ENCODE assay signal across 1 cellular context in the genomic region with DNA sequence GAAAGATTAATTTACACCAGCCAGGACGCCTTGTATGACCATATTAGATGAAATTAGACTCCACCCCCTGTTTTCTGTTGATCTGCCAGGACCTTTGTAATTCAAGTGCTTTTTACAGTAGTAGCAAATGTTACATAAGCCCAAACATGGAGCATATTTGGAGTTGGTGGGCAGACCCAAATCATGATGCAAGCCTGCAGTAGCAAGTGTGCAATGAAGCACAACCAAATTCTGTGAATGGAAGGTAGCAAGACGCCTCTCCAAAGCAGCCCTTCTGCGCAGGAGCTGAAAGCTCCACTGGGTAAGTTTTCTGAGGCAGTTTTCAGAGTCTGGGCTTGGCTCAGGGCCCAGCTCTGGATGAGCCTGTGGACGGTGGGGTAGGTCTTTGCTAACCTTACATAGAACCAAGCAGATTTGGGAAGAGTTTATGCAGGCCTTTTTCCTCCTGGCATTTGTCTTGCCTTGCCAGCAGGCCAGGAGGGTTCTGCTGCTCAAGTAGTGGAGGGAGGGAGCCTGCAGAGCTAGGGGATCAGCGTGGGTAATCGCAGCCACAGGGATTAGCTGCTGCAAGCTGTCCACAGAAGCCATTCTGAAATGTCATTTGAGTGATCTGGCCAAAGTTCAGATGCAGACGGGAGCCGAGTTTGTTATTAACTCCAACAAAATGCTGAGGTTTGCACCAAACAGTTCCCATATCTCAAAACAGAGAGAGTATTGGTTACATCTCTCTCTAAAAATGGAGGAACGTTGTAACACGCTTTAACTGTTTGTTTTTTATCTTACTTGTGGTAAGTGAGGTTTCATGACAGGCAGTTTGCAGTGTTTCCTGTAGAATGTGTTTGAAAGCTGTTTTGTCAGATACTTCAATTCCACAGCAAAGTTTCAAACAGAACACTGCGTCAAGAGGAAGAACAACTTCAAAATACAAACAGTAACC.
TF ChIP-seq lines count a peak whose summit lies in the region.

No MANE protein-coding gene starts in this region.

TF ChIP-seq in HepG2, 621 proteins besides CTCF, POLR2A, EP300 and RAD21 (continues in another document):
- TF ChIP-seq NR2F2 (IDR thresholded peaks at IDR 0.05; ENCODE audit: borderline replicate concordance, low read depth) (no peak), SNAI1 (CRISPR knock-in tag; IDR thresholded peaks at IDR 0.05; ENCODE audit: borderline replicate concordance) (no peak), ZNF761 (CRISPR knock-in tag; conservative IDR thresholded peaks at IDR 0.05) (no peak), ZNF567 (CRISPR knock-in tag; IDR thresholded peaks at IDR 0.05; ENCODE audit: borderline replicate concordance) (no peak), SP2 (CRISPR knock-in tag; IDR thresholded peaks at IDR 0.05) (no peak), IRX3 (CRISPR knock-in tag; IDR thresholded peaks at IDR 0.05; ENCODE audit: borderline replicate concordance, low read depth) (no peak), PLRG1 (conservative IDR thresholded peaks at IDR 0.05) (no peak), SP1 (IDR thresholded peaks at IDR 0.05) (no peak), SP1 (CRISPR knock-in tag; IDR thresholded peaks at IDR 0.05) (no peak), ZNF143 (CRISPR knock-in tag; IDR thresholded peaks at IDR 0.05) (no peak), ZNF724P (CRISPR knock-in tag; IDR thresholded peaks at IDR 0.05; ENCODE audit: borderline replicate concordance) (no peak), ZNF446 (CRISPR knock-in tag; IDR thresholded peaks at IDR 0.05) (no peak), ATAD3A (CRISPR knock-in tag; IDR thresholded peaks at IDR 0.05) (no peak), MEF2D (CRISPR knock-in tag; IDR thresholded peaks at IDR 0.05) (no peak), MTF2 (CRISPR knock-in tag; IDR thresholded peaks at IDR 0.05; ENCODE audit: borderline replicate concordance) (no peak), CEBPG (CRISPR knock-in tag; IDR thresholded peaks at IDR 0.05) (peak; percentile 77), FOXK2 (IDR thresholded peaks at IDR 0.05) (no peak), ZNF713 (CRISPR knock-in tag; IDR thresholded peaks at IDR 0.05) (no peak), ZNF234 (CRISPR knock-in tag; conservative IDR thresholded peaks at IDR 0.05) (no peak), KDM2A (CRISPR knock-in tag; IDR thresholded peaks at IDR 0.05; ENCODE audit: borderline replicate concordance, low read depth) (peak; percentile 60; the same call in 1 of the 2 replicates), ZNF720 (CRISPR knock-in tag; IDR thresholded peaks at IDR 0.05) (no peak), RFXAP (CRISPR knock-in tag; IDR thresholded peaks at IDR 0.05; ENCODE audit: borderline replicate concordance) (peak; percentile 53; the same call in 1 of the 2 replicates), MYNN (CRISPR knock-in tag; IDR thresholded peaks at IDR 0.05; ENCODE audit: low read depth) (no peak), MED8 (CRISPR knock-in tag; IDR thresholded peaks at IDR 0.05; ENCODE audit: insufficient replicate concordance) (no peak), SIN3B (IDR thresholded peaks at IDR 0.05; ENCODE audit: low read length) (no peak), ZNF569 (CRISPR knock-in tag; IDR thresholded peaks at IDR 0.05; ENCODE audit: borderline replicate concordance) (no peak), MLLT10 (CRISPR knock-in tag; IDR thresholded peaks at IDR 0.05) (no peak), ZNF282 (IDR thresholded peaks at IDR 0.05; ENCODE audit: partially characterized antibody) (no peak), PITX1 (CRISPR knock-in tag; IDR thresholded peaks at IDR 0.05) (peak; percentile 87), GZF1 (CRISPR knock-in tag; IDR thresholded peaks at IDR 0.05) (no peak), ZNF678 (CRISPR knock-in tag; IDR thresholded peaks at IDR 0.05) (no peak), ESRRA (CRISPR knock-in tag; IDR thresholded peaks at IDR 0.05; ENCODE audit: low read depth) (no peak), GATAD2A (CRISPR knock-in tag; IDR thresholded peaks at IDR 0.05) (peak; percentile 67), TCF12 (IDR thresholded peaks at IDR 0.05) (no peak), TCF12 (CRISPR knock-in tag; IDR thresholded peaks at IDR 0.05) (no peak), YEATS2 (CRISPR knock-in tag; IDR thresholded peaks at IDR 0.05; ENCODE audit: borderline replicate concordance) (no peak), SETDB1 (CRISPR knock-in tag; IDR thresholded peaks at IDR 0.05; ENCODE audit: borderline replicate concordance) (no peak), HCFC1 (IDR thresholded peaks at IDR 0.05; ENCODE audit: low read depth, low read length) (no peak), ZNF3 (CRISPR knock-in tag; IDR thresholded peaks at IDR 0.05) (no peak), POGZ (CRISPR knock-in tag; IDR thresholded peaks at IDR 0.05) (peak; percentile 72; the same call in 1 of the 2 replicates), KAT7 (CRISPR knock-in tag; IDR thresholded peaks at IDR 0.05; ENCODE audit: borderline replicate concordance) (0 out of 2 replicates have a peak, but pooled peaks have one; percentile 18), ZNF546 (CRISPR knock-in tag; conservative IDR thresholded peaks at IDR 0.05) (no peak), RNF2 (conservative IDR thresholded peaks at IDR 0.05; ENCODE audit: low read depth) (no peak), MED13 (CRISPR knock-in tag; IDR thresholded peaks at IDR 0.05) (no peak), EZH2 (conservative IDR thresholded peaks at IDR 0.05; ENCODE audit: low read depth, low read length) (no peak), SRSF9 (IDR thresholded peaks at IDR 0.05; ENCODE audit: borderline replicate concordance, insufficient read depth, low read depth, low read length, poor library complexity, severe bottlenecking) (no peak)
- TF ChIP-seq, protein P1, sequence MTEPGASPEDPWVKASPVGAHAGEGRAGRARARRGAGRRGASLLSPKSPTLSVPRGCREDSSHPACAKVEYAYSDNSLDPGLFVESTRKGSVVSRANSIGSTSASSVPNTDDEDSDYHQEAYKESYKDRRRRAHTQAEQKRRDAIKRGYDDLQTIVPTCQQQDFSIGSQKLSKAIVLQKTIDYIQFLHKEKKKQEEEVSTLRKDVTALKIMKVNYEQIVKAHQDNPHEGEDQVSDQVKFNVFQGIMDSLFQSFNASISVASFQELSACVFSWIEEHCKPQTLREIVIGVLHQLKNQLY (CRISPR knock-in tag; IDR thresholded peaks at IDR 0.05), result no peak
- TF ChIP-seq, protein P2, sequence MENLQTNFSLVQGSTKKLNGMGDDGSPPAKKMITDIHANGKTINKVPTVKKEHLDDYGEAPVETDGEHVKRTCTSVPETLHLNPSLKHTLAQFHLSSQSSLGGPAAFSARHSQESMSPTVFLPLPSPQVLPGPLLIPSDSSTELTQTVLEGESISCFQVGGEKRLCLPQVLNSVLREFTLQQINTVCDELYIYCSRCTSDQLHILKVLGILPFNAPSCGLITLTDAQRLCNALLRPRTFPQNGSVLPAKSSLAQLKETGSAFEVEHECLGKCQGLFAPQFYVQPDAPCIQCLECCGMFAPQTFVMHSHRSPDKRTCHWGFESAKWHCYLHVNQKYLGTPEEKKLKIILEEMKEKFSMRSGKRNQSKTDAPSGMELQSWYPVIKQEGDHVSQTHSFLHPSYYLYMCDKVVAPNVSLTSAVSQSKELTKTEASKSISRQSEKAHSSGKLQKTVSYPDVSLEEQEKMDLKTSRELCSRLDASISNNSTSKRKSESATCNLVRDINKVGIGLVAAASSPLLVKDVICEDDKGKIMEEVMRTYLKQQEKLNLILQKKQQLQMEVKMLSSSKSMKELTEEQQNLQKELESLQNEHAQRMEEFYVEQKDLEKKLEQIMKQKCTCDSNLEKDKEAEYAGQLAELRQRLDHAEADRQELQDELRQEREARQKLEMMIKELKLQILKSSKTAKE (CRISPR knock-in tag; IDR thresholded peaks at IDR 0.05; ENCODE audit: borderline replicate concordance), result no peak
- TF ChIP-seq, protein P3, sequence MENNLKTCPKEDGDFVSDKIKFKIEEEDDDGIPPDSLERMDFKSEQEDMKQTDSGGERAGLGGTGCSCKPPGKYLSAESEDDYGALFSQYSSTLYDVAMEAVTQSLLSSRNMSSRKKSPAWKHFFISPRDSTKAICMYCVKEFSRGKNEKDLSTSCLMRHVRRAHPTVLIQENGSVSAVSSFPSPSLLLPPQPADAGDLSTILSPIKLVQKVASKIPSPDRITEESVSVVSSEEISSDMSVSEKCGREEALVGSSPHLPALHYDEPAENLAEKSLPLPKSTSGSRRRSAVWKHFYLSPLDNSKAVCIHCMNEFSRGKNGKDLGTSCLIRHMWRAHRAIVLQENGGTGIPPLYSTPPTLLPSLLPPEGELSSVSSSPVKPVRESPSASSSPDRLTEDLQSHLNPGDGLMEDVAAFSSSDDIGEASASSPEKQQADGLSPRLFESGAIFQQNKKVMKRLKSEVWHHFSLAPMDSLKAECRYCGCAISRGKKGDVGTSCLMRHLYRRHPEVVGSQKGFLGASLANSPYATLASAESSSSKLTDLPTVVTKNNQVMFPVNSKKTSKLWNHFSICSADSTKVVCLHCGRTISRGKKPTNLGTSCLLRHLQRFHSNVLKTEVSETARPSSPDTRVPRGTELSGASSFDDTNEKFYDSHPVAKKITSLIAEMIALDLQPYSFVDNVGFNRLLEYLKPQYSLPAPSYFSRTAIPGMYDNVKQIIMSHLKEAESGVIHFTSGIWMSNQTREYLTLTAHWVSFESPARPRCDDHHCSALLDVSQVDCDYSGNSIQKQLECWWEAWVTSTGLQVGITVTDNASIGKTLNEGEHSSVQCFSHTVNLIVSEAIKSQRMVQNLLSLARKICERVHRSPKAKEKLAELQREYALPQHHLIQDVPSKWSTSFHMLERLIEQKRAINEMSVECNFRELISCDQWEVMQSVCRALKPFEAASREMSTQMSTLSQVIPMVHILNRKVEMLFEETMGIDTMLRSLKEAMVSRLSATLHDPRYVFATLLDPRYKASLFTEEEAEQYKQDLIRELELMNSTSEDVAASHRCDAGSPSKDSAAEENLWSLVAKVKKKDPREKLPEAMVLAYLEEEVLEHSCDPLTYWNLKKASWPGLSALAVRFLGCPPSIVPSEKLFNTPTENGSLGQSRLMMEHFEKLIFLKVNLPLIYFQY (CRISPR knock-in tag; IDR thresholded peaks at IDR 0.05; ENCODE audit: borderline replicate concordance), result no peak; the same call in 1 of the 2 replicates
- TF ChIP-seq, protein P4, sequence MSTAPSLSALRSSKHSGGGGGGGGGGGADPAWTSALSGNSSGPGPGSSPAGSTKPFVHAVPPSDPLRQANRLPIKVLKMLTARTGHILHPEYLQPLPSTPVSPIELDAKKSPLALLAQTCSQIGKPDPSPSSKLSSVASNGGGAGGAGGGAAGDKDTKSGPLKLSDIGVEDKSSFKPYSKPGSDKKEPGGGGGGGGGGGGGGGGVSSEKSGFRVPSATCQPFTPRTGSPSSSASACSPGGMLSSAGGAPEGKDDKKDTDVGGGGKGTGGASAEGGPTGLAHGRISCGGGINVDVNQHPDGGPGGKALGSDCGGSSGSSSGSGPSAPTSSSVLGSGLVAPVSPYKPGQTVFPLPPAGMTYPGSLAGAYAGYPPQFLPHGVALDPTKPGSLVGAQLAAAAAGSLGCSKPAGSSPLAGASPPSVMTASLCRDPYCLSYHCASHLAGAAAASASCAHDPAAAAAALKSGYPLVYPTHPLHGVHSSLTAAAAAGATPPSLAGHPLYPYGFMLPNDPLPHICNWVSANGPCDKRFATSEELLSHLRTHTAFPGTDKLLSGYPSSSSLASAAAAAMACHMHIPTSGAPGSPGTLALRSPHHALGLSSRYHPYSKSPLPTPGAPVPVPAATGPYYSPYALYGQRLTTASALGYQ (CRISPR knock-in tag; IDR thresholded peaks at IDR 0.05), result no peak
- TF ChIP-seq, protein P5, sequence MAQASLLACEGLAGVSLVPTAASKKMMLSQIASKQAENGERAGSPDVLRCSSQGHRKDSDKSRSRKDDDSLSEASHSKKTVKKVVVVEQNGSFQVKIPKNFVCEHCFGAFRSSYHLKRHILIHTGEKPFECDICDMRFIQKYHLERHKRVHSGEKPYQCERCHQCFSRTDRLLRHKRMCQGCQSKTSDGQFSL (CRISPR knock-in tag; IDR thresholded peaks at IDR 0.05), result no peak
- TF ChIP-seq, protein P6, sequence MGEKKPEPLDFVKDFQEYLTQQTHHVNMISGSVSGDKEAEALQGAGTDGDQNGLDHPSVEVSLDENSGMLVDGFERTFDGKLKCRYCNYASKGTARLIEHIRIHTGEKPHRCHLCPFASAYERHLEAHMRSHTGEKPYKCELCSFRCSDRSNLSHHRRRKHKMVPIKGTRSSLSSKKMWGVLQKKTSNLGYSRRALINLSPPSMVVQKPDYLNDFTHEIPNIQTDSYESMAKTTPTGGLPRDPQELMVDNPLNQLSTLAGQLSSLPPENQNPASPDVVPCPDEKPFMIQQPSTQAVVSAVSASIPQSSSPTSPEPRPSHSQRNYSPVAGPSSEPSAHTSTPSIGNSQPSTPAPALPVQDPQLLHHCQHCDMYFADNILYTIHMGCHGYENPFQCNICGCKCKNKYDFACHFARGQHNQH (CRISPR knock-in tag; IDR thresholded peaks at IDR 0.05), result peak; percentile 48
- TF ChIP-seq, protein P7, sequence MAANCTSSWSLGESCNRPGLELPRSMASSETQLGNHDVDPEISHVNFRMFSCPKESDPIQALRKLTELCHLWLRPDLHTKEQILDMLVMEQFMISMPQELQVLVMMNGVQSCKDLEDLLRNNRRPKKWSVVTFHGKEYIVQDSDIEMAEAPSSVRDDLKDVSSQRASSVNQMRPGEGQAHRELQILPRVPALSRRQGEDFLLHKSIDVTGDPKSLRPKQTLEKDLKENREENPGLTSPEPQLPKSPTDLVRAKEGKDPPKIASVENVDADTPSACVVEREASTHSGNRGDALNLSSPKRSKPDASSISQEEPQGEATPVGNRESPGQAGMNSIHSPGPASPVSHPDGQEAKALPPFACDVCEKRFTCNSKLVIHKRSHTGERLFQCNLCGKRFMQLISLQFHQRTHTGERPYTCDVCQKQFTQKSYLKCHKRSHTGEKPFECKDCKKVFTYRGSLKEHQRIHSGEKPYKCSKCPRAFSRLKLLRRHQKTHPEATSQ (CRISPR knock-in tag; IDR thresholded peaks at IDR 0.05; ENCODE audit: borderline replicate concordance), result no peak
